8 cellular contexts compared by ENCODE assay signal in genomic region chr17:5706835-5707234, GRCh38.
A peak's percentile ranks its signal among the peaks of the same experiment; 100 is the strongest.
DNase-seq lines count a peak whose midpoint lies in the region; ATAC-seq and TF ChIP-seq lines count a peak whose summit lies in the region.

No MANE protein-coding gene starts in this region.

- H3K79me2 ChIP-seq in SK-N-SH (ENCODE audit: insufficient read depth): no peaks in the 10 kb centered on the region

- no peaks in the 10 kb centered on the region for H3F3A ChIP-seq in SK-N-SH (replicated peaks; ENCODE audit: insufficient read depth)

- no peaks in the 10 kb centered on the region for H3K9me2 ChIP-seq in SK-N-SH

- no peak overlapping the region for H3K27ac ChIP-seq in SK-N-SH (ENCODE audit: low read depth in 2 of 2, low read length in 1 of 2)
- no peak overlapping the region for H3K27ac ChIP-seq in adrenal gland

- H3K9ac ChIP-seq in SK-N-SH: no peak overlapping the region

- WGBS in SK-N-SH (ENCODE audit: low lambda C conversion rate): 4% methylated on average over 3 of the region's 3 CpGs
- WGBS in adrenal gland, 4 donors: 7 to 10% (median 9%) methylated on average over 3 of the region's 3 CpGs

- no peaks in the 10 kb centered on the region for H3K9me3 ChIP-seq in SK-N-SH
- H3K9me3 ChIP-seq in adrenal gland (replicated peaks in 1 of 3): no peaks in the 10 kb centered on the region

- TF ChIP-seq EP300 in SK-N-SH (IDR thresholded peaks at IDR 0.05; ENCODE audit: borderline replicate concordance in 1 of 2, low read depth in 1 of 2, low read length in 1 of 2): no peak

- ATAC-seq in GM19467 (IDR thresholded peaks at IDR 0.05; ENCODE audit: unreplicated experiment): no peak

- POLR2A ChIA-PET in SK-N-SH (lab: Yijun Ruan, JAX): no interaction called here

- H3K27me3 ChIP-seq in SK-N-SH (ENCODE audit: insufficient read depth) (peaks cover 11% of the 10 kb centered on the region; the same call in 1 of the 2 replicates), adrenal gland (peaks cover 10% of the 10 kb centered on the region)

- no peaks in the 10 kb centered on the region for H4K20me1 ChIP-seq in SK-N-SH (ENCODE audit: insufficient read depth)

- CTCF ChIA-PET in SK-N-SH (lab: Yijun Ruan, JAX): interaction anchor here (0.7 to 3.6 kb wide), 17 partner anchors 10 to 716 kb away, joined by 3 to 28 read pairs (median 4); no protein-coding TSS in a partner anchor

- TF ChIP-seq POLR2A in adrenal gland (IDR thresholded peaks at IDR 0.05): no peak

- H3K36me3 ChIP-seq in SK-N-SH (replicated peaks in 1 of 2; ENCODE audit: control insufficient read depth in 1 of 2, insufficient read depth in 2 of 2, low read length in 1 of 2): no peaks in the 10 kb centered on the region
- no peaks in the 10 kb centered on the region for H3K36me3 ChIP-seq in adrenal gland (replicated peaks in 1 of 2)

- peak; percentile 16 for DNase-seq in DMS114 treated with DMSO at 0.1 percent for 48 hours (lab: John Stamatoyannopoulos, UW; ENCODE audit: unreplicated experiment)
- peak; percentile 0 to 13 for DNase-seq in Kasumi-1 (lab: John Stamatoyannopoulos, UW)
- DNase-seq in SK-N-SH: peak; percentile 56
- peak; percentile 47 to 84 (median 65) for DNase-seq in adrenal gland
- DNase-seq in hippocampal formation (lab: John Stamatoyannopoulos, UW): peak; percentile 56 to 57
- peak; percentile 4 for DNase-seq in smooth muscle cell of the brain vasculature (ENCODE audit: low read depth, low spot score)
- no peak for DNase-seq in NCI-H2171 treated with DMSO at 0.1 percent for 48 hours (lab: John Stamatoyannopoulos, UW)

- H3K4me1 ChIP-seq in SK-N-SH (ENCODE audit: control insufficient read depth in 1 of 2, insufficient read depth in 2 of 2, low read depth in 1 of 2, low read length in 1 of 2) (no peaks in the 10 kb centered on the region), adrenal gland (replicated peaks in 1 of 2) (no peaks in the 10 kb centered on the region)

- no peak overlapping the region; a peak in 1 of 4 replicates for H3K4me3 ChIP-seq in SK-N-SH (ENCODE audit: low read depth in 2 of 2, low read length in 1 of 2)
- no peak overlapping the region for H3K4me3 ChIP-seq in adrenal gland

- intact Hi-C loops in adrenal gland (cut with DNase I): loop anchor here (5.0 to 10.0 kb wide), 3 partner anchors 112 to 718 kb away; no protein-coding TSS in a partner anchor

- TF ChIP-seq CTCF in SK-N-SH (IDR thresholded peaks at IDR 0.05): peak; percentile 81
- TF ChIP-seq CTCF in adrenal gland (IDR thresholded peaks at IDR 0.05): peak; percentile 52 to 74 (median 65)

- no peak overlapping the region for H2AFZ ChIP-seq in SK-N-SH (ENCODE audit: low read depth)

- TF ChIP-seq RAD21 in SK-N-SH (IDR thresholded peaks at IDR 0.05; ENCODE audit: low read length): peak; percentile 64

- H3K4me2 ChIP-seq in SK-N-SH: no peak overlapping the region

TF ChIP-seq in SK-N-SH, 30 proteins besides CTCF, POLR2A, EP300 and RAD21:
- TF ChIP-seq CHD2 (IDR thresholded peaks at IDR 0.05; ENCODE audit: low read length, partially characterized antibody): no peak
- peak; percentile 82 for TF ChIP-seq SMC3 (IDR thresholded peaks at IDR 0.05; ENCODE audit: low read depth, low read length)
